2 cellular contexts compared by ENCODE assay signal in genomic region chr16:48365601-48366164, GRCh38.
TF ChIP-seq lines count a peak whose summit lies in the region.

No MANE protein-coding gene starts in this region.

TF ChIP-seq in HEK293, 187 proteins besides CTCF, POLR2A, EP300 and RAD21 (continued from another document):
- TF ChIP-seq SP2 (tag by site-specific recombination; IDR thresholded peaks at IDR 0.05): peak; percentile 80
- peak; percentile 83 for TF ChIP-seq GLIS2 (tag by site-specific recombination; IDR thresholded peaks at IDR 0.05)
- TF ChIP-seq IKZF3 (tag by site-specific recombination; IDR thresholded peaks at IDR 0.05): peak; percentile 84
- TF ChIP-seq KLF9 (tag by site-specific recombination; IDR thresholded peaks at IDR 0.05; ENCODE audit: low read depth): peak; percentile 80
- TF ChIP-seq ZFHX2 (tag by site-specific recombination; conservative IDR thresholded peaks at IDR 0.05): 0 out of 2 replicates have a peak, but pooled peaks have one; percentile 6
- no peak for TF ChIP-seq ZSCAN23 (tag by site-specific recombination; IDR thresholded peaks at IDR 0.05)
- TF ChIP-seq ZNF600 (tag by site-specific recombination; IDR thresholded peaks at IDR 0.05): peak; percentile 66; the same call in 1 of the 2 replicates
- TF ChIP-seq ZBTB20 (tag by site-specific recombination; IDR thresholded peaks at IDR 0.05): peak; percentile 46; the same call in 1 of the 2 replicates
- no peak for TF ChIP-seq ZNF426 (tag by site-specific recombination; IDR thresholded peaks at IDR 0.05)
- TF ChIP-seq ZNF248 (tag by site-specific recombination; IDR thresholded peaks at IDR 0.05): no peak
- TF ChIP-seq ZNF624 (tag by site-specific recombination; IDR thresholded peaks at IDR 0.05): no peak
- TF ChIP-seq ZNF175 (tag by site-specific recombination; IDR thresholded peaks at IDR 0.05): no peak
- no peak for TF ChIP-seq ELK4 (IDR thresholded peaks at IDR 0.05; ENCODE audit: borderline replicate concordance, low read depth, low read length)
- peak; percentile 78 for TF ChIP-seq GLIS1 (tag by site-specific recombination; IDR thresholded peaks at IDR 0.05)
- TF ChIP-seq INSM2 (tag by site-specific recombination; IDR thresholded peaks at IDR 0.05): no peak
- TF ChIP-seq ZNF202 (tag by site-specific recombination; IDR thresholded peaks at IDR 0.05; ENCODE audit: borderline replicate concordance): no peak
- no peak for TF ChIP-seq KLF7 (tag by site-specific recombination; IDR thresholded peaks at IDR 0.05; ENCODE audit: borderline replicate concordance)
- TF ChIP-seq ZNF214 (tag by site-specific recombination; IDR thresholded peaks at IDR 0.05; ENCODE audit: borderline replicate concordance): no peak
- TF ChIP-seq KLF16 (tag by site-specific recombination; IDR thresholded peaks at IDR 0.05): peak; percentile 76; the same call in 1 of the 2 replicates
- TF ChIP-seq KLF8 (tag by site-specific recombination; IDR thresholded peaks at IDR 0.05): peak; percentile 48; the same call in 1 of the 2 replicates
- no peak for TF ChIP-seq ZNF114 (tag by site-specific recombination; IDR thresholded peaks at IDR 0.05)
- peak; percentile 71 for TF ChIP-seq ZBTB26 (tag by site-specific recombination; optimal IDR thresholded peaks at IDR 0.05)
- TF ChIP-seq ZNF292 (tag by site-specific recombination; IDR thresholded peaks at IDR 0.05; ENCODE audit: borderline replicate concordance, low read depth): no peak

TF ChIP-seq in K562, 482 proteins besides CTCF, POLR2A, EP300 and RAD21 (continued from another document):
- TF ChIP-seq ZHX1 (conservative IDR thresholded peaks at IDR 0.05; ENCODE audit: low read length) (no peak), RBM22 (IDR thresholded peaks at IDR 0.05; ENCODE audit: low read depth, low read length, poor library complexity, severe bottlenecking) (peak; percentile 65), MYC (IDR thresholded peaks at IDR 0.05; ENCODE audit: low read depth, low read length) (peak; percentile 43; the same call in 1 of the 2 replicates), MYC (CRISPR knock-in tag; IDR thresholded peaks at IDR 0.05; ENCODE audit: borderline replicate concordance, low read depth) (no peak), ARID2 (IDR thresholded peaks at IDR 0.05) (0 out of 2 replicates have a peak, but pooled peaks have one; percentile 7), RCOR1 (IDR thresholded peaks at IDR 0.05; ENCODE audit: borderline replicate concordance in 1 of 2, low read depth in 2 of 2, low read length in 2 of 2) (peak in 1 of 2 experiments; percentile 32; a peak in 1 of 4 replicates), HNRNPL (IDR thresholded peaks at IDR 0.05; ENCODE audit: low read depth, low read length) (peak; percentile 89), NONO (IDR thresholded peaks at IDR 0.05; ENCODE audit: low read depth in 2 of 2, low read length in 1 of 2) (peak in 1 of 2 experiments; percentile 61; a peak in 1 of 4 replicates), ZNF24 (IDR thresholded peaks at IDR 0.05) (peak; percentile 23; the same call in 1 of the 2 replicates), GMEB1 (CRISPR knock-in tag; IDR thresholded peaks at IDR 0.05) (peak; percentile 41; the same call in 1 of the 2 replicates), POLR2B (IDR thresholded peaks at IDR 0.05; ENCODE audit: low read depth, partially characterized antibody) (peak; percentile 70), MEIS2 (IDR thresholded peaks at IDR 0.05; ENCODE audit: partially characterized antibody) (peak; percentile 44), PRDM10 (IDR thresholded peaks at IDR 0.05; ENCODE audit: partially characterized antibody) (peak; percentile 15), THAP12 (CRISPR knock-in tag; IDR thresholded peaks at IDR 0.05) (peak; percentile 67; the same call in 1 of the 2 replicates), ZNF449 (CRISPR knock-in tag; IDR thresholded peaks at IDR 0.05) (no peak), MAFK (IDR thresholded peaks at IDR 0.05; ENCODE audit: low read length) (0 out of 2 replicates have a peak, but pooled peaks have one; percentile 7), VEZF1 (CRISPR knock-in tag; IDR thresholded peaks at IDR 0.05) (peak; percentile 95), PHF8 (IDR thresholded peaks at IDR 0.05; ENCODE audit: borderline replicate concordance, low read length) (peak; percentile 56; the same call in 1 of the 2 replicates), EGR1 (conservative IDR thresholded peaks at IDR 0.05) (peak; percentile 87), HDAC2 (IDR thresholded peaks at IDR 0.05) (peak; percentile 46), BRD9 (IDR thresholded peaks at IDR 0.05; ENCODE audit: low read depth, partially characterized antibody) (no peak), CAMTA2 (CRISPR knock-in tag; conservative IDR thresholded peaks at IDR 0.05) (no peak), SUPT5H (IDR thresholded peaks at IDR 0.05) (peak; percentile 75), RB1 (IDR thresholded peaks at IDR 0.05; ENCODE audit: low read depth) (0 out of 2 replicates have a peak, but pooled peaks have one; percentile 32), XRCC5 (IDR thresholded peaks at IDR 0.05; ENCODE audit: low read depth, low read length) (0 out of 2 replicates have a peak, but pooled peaks have one; percentile 45), ZNF75A (CRISPR knock-in tag; IDR thresholded peaks at IDR 0.05) (no peak), HNRNPLL (IDR thresholded peaks at IDR 0.05; ENCODE audit: low read depth, low read length, poor library complexity, severe bottlenecking) (peak; percentile 77), YY1 (IDR thresholded peaks at IDR 0.05; ENCODE audit: borderline replicate concordance in 1 of 3, control insufficient read depth in 1 of 3, extremely low read depth in 1 of 3, insufficient read depth in 3 of 3, insufficient read length in 1 of 3, insufficient replicate concordance in 2 of 3, low read depth in 1 of 3, low read length in 2 of 3) (peak in 1 of 3 experiments; percentile 69), HMGN3 (IDR thresholded peaks at IDR 0.05; ENCODE audit: borderline replicate concordance, extremely low read depth, insufficient read length, low read depth, low read length) (peak; percentile 92), CGGBP1 (CRISPR knock-in tag; IDR thresholded peaks at IDR 0.05) (no peak), MAX (CRISPR knock-in tag; IDR thresholded peaks at IDR 0.05) (peak; percentile 53; the same call in 1 of the 2 replicates), NFYB (IDR thresholded peaks at IDR 0.05; ENCODE audit: extremely low read depth, insufficient read length) (no peak), SPI1 (IDR thresholded peaks at IDR 0.05; ENCODE audit: borderline replicate concordance, low read depth, low read length) (peak; percentile 55; the same call in 1 of the 2 replicates), ARNT (IDR thresholded peaks at IDR 0.05) (no peak), ATF1 (CRISPR knock-in tag; IDR thresholded peaks at IDR 0.05) (no peak), ATF1 (tag; IDR thresholded peaks at IDR 0.05) (peak; percentile 8; the same call in 1 of the 2 replicates), PRPF4 (IDR thresholded peaks at IDR 0.05; ENCODE audit: insufficient read depth, low read depth, low read length, poor library complexity, severe bottlenecking) (peak; percentile 28), CXXC5 (CRISPR knock-in tag; IDR thresholded peaks at IDR 0.05) (peak; percentile 35), HDGF (IDR thresholded peaks at IDR 0.05) (0 out of 2 replicates have a peak, but pooled peaks have one; percentile 57)
TF ChIP-seq in K562: peak in this region for 59.
